ENCODE assay signal across 9 cellular contexts in genomic region chr10:124221356-124222297, GRCh38.
DNase-seq lines count a peak whose midpoint lies in the region; ATAC-seq, FAIRE-seq and TF ChIP-seq lines count a peak whose summit lies in the region.
"Had no signal": no experiment of that assay in that cellular context is flagged by ENCODE, and none has a peak within 500 bp of the region (broad histone marks: within the 10 kb centered on the region; RNA-seq: fewer than 3 reads in every experiment).

No MANE protein-coding gene starts in this region.

- DNase-seq in EH (ENCODE audit: low read depth) (peak; percentile 13), fibroblast of mammary gland (ENCODE audit: low read depth) (peak; percentile 7), H54 (ENCODE audit: insufficient read length, low spot score) (no peak), cerebellar nuclear complex (lab: John Stamatoyannopoulos, UW) (no peak), UCSD-AML1 (lab: John Stamatoyannopoulos, UW; ENCODE audit: unreplicated experiment) (no peak)
- DNase-seq in CD4-positive, alpha-beta T cell, result no peak

- no peak for TF ChIP-seq CTCF in fibroblast of mammary gland (conservative IDR thresholded peaks at IDR 0.05; ENCODE audit: control insufficient read depth, insufficient read depth, low read depth, low read length)
- TF ChIP-seq CTCF in CD4-positive, alpha-beta T cell (IDR thresholded peaks at IDR 0.05), result no peak

- H3K36me3 Mint-ChIP-seq in CD4-positive, alpha-beta T cell (ENCODE audit: low read depth), result peaks cover 6% of the 10 kb centered on the region

- intact Hi-C loops in CD4-positive, alpha-beta T cell (cut with DNase I, micrococcal nuclease), result no loop called here

- peaks cover 7% of the 10 kb centered on the region for H3K27me3 Mint-ChIP-seq in CD4-positive, alpha-beta T cell

- FAIRE-seq in H54 (lab: Jason Lieb, UNC), result no peak
- FAIRE-seq: G401.6 had no signal

- H3K4me1 Mint-ChIP-seq in CD4-positive, alpha-beta T cell (ENCODE audit: low read depth), result no peaks in the 10 kb centered on the region

- no peaks in the 10 kb centered on the region for H3K9me3 Mint-ChIP-seq in CD4-positive, alpha-beta T cell

- no peak overlapping the region for H3K27ac ChIP-seq in CD4-positive, alpha-beta T cell (ENCODE audit: low read depth, low read length)

- POLR2A ChIA-PET in CD4-positive, alpha-beta T cell (lab: Charles Lee), result no interaction called here

- no peak for TF ChIP-seq POLR2A in H54 (IDR thresholded peaks at IDR 0.05; ENCODE audit: low read depth, low read length)

- no peak overlapping the region for H3K4me3 Mint-ChIP-seq in CD4-positive, alpha-beta T cell

- CTCF ChIA-PET in CD4-positive, alpha-beta T cell (lab: Charles Lee), result no interaction called here

- ATAC-seq in GM19467 (IDR thresholded peaks at IDR 0.05; ENCODE audit: unreplicated experiment) (peak; percentile 48), HG03439 (IDR thresholded peaks at IDR 0.05; ENCODE audit: unreplicated experiment) (peak; percentile 43)
- ATAC-seq in CD4-positive, alpha-beta T cell (ENCODE audit: poor library complexity), result no peak

- no peak overlapping the region for H3K27ac Mint-ChIP-seq in CD4-positive, alpha-beta T cell

- H3K27me3 ChIP-seq in CD4-positive, alpha-beta T cell (ENCODE audit: control insufficient read depth, insufficient read depth, low read length), result no peaks in the 10 kb centered on the region

- H3K4me3 ChIP-seq in fibroblast of mammary gland (ENCODE audit: control insufficient read depth, low read depth, low read length), result no peak overlapping the region

- no peaks in the 10 kb centered on the region for H3K9me3 ChIP-seq in CD4-positive, alpha-beta T cell (ENCODE audit: control insufficient read depth, low read length)

Comparison
In these comparisons a context has a peak if more than half of its experiments do, and no peak if none do; other contexts are left out.
1. DNase-seq: peak in EH (single experiment) and fibroblast of mammary gland (single experiment); none in H54 (single experiment), CD4-positive, alpha-beta T cell (0 of 10), cerebellar nuclear complex (0 of 2) and UCSD-AML1 (single experiment).